2 cellular contexts compared by ENCODE assay signal in genomic region chr15:20441138-20441537, GRCh38.
DNase-seq lines count a peak whose midpoint lies in the region; ATAC-seq and TF ChIP-seq lines count a peak whose summit lies in the region.
"Not testable (repeated sequence)": the region's sequence is repeated elsewhere in the genome, so short reads cannot be mapped to it uniquely, and the experiment has no call there.

No MANE protein-coding gene starts in this region.

- DNase-seq in Right ventricle myocardium inferior (ENCODE audit: missing footprints) (peak; percentile 27), osteocyte (ENCODE audit: extremely low spot score, unreplicated experiment) (peak; percentile 75)

- H3K27me3 Mint-ChIP-seq in osteocyte (ENCODE audit: unreplicated experiment) = not testable (repeated sequence)

- not testable (repeated sequence) for H3K4me1 Mint-ChIP-seq in osteocyte (ENCODE audit: unreplicated experiment)

- H3K4me3 Mint-ChIP-seq in osteocyte (ENCODE audit: unreplicated experiment) = not testable (repeated sequence)

- intact Hi-C loops in Right ventricle myocardium inferior (cut with DNase I) = not testable (repeated sequence)

- H3K36me3 Mint-ChIP-seq in osteocyte (ENCODE audit: unreplicated experiment) = not testable (repeated sequence)

- ATAC-seq in Right ventricle myocardium inferior = not testable (repeated sequence)

- not testable (repeated sequence) for TF ChIP-seq CTCF in osteocyte (IDR thresholded peaks at IDR 0.05)

- H3K9me3 Mint-ChIP-seq in osteocyte (ENCODE audit: unreplicated experiment) = not testable (repeated sequence)

- H3K27ac Mint-ChIP-seq in osteocyte (ENCODE audit: unreplicated experiment) = not testable (repeated sequence)
